30 cellular contexts compared by ENCODE assay signal in genomic region chr3:38085943-38086324, GRCh38. TPM values are rescaled to one million over a fixed set of nuclear protein-coding genes. Genes with fewer than 3 reads are reported as not detected.
DNase-seq lines count a peak whose midpoint lies in the region; ATAC-seq, FAIRE-seq and TF ChIP-seq lines count a peak whose summit lies in the region.
"Had no signal": no experiment of that assay in that cellular context is flagged by ENCODE, and none has a peak within 500 bp of the region (broad histone marks: within the 10 kb centered on the region; RNA-seq: fewer than 3 reads in every experiment).

No MANE protein-coding gene starts in this region.

- no peaks in the 10 kb centered on the region for H3K4me1 ChIP-seq in A549
- H3K4me1 ChIP-seq in PC-3 (ENCODE audit: insufficient read depth, low read length) = no peaks in the 10 kb centered on the region
- no peaks in the 10 kb centered on the region for H3K4me1 ChIP-seq in trophoblast cell (ENCODE audit: control insufficient read depth in 1 of 2, insufficient read depth in 2 of 2, low read length in 2 of 2)
- no peaks in the 10 kb centered on the region for H3K4me1 ChIP-seq in SJCRH30
- H3K4me1 ChIP-seq: Caco-2, HAP-1, neural progenitor cell had no signal

- H2BK5ac ChIP-seq in trophoblast cell (ENCODE audit: low read depth, low read length, poor library complexity) = no peak overlapping the region

- no TSS peak for BruUV-seq in PC-3 (replicated peaks; lab: Mats Ljungman, UMichigan)

- peaks cover 8% of the 10 kb centered on the region for H3F3A ChIP-seq in PC-3 (ENCODE audit: low read length, unreplicated experiment)

- no peak overlapping the region for H3K23ac ChIP-seq in trophoblast cell (ENCODE audit: low read length)

- no peak overlapping the region for H4K91ac ChIP-seq in trophoblast cell (ENCODE audit: low read depth, low read length)

- H4K12ac ChIP-seq in trophoblast cell (ENCODE audit: low read depth, low read length) = no peak overlapping the region

- no peak overlapping the region for H2BK120ac ChIP-seq in trophoblast cell (ENCODE audit: insufficient read depth, low read length, poor library complexity)

- POLR2A ChIA-PET in A549 (lab: Yijun Ruan, JAX) (no interaction called here), PC-3 (lab: Charles Lee; ENCODE audit: unreplicated experiment) (no interaction called here)

- no peak for FAIRE-seq in A549 (lab: Jason Lieb, UNC)
- FAIRE-seq: GM18507, HTR-8/SVneo had no signal

- H3K9me2 ChIP-seq in PC-3 (replicated peaks; ENCODE audit: low read length) = no peaks in the 10 kb centered on the region

- intact Hi-C loops in PC-3 (cut with micrococcal nuclease) = no loop called here

- H3K4ac ChIP-seq in trophoblast cell (ENCODE audit: low read depth, low read length) = no peak overlapping the region

- DNase-seq in A549 (ENCODE audit: low read depth in 1 of 2, low spot score in 1 of 2) = no peak
- no peak for DNase-seq in PC-3
- DNase-seq in iPS-NIHi7 (ENCODE audit: extremely low spot score) = peak; percentile 7
- no peak for DNase-seq in trophoblast cell
- DNase-seq in SJCRH30 = no peak
- no peak for DNase-seq in OCI-M2 (lab: John Stamatoyannopoulos, UW; ENCODE audit: unreplicated experiment)
- DNase-seq: activated CD8-positive, alpha-beta memory T cell treated with anti-CD3 and anti-CD28 coated beads, Interleukin-2, amount 50 U/mL, for 48 hours; anterior cingulate cortex; Caco-2; DND-41; effector memory CD8-positive, alpha-beta T cell; MM.1S; NCI-H1417; NCI-H2029 treated with DMSO at 0.1 percent for 48 hours; NCI-H748 treated with DMSO at 0.1 percent for 48 hours; stimulated activated CD8-positive, alpha-beta memory T cell treated with anti-CD3 and anti-CD28 coated beads, Interleukin-4, amount 100 ng/mL, for 48 hours; substantia nigra; SW 1271; T1000 had no signal

- H3K79me2 ChIP-seq in PC-3 (ENCODE audit: low read length) = no peaks in the 10 kb centered on the region
- H3K79me2 ChIP-seq in trophoblast cell (ENCODE audit: control insufficient read depth, insufficient read depth, low read length, poor library complexity) = no peaks in the 10 kb centered on the region

- no peak overlapping the region for H3K4me2 ChIP-seq in A549
- H3K4me2 ChIP-seq in PC-3 (ENCODE audit: low read length) = no peak overlapping the region
- no peak overlapping the region for H3K4me2 ChIP-seq in trophoblast cell (ENCODE audit: low read length)
- H3K4me2 ChIP-seq: BLaER1, KMS-11, neural progenitor cell had no signal

- H2BK12ac ChIP-seq in trophoblast cell (ENCODE audit: low read length) = no peak overlapping the region

- no peak for TF ChIP-seq EP300 in A549 (IDR thresholded peaks at IDR 0.05)

- no peak overlapping the region for H3K9ac ChIP-seq in PC-3 (ENCODE audit: low read length)
- no peak overlapping the region for H3K9ac ChIP-seq in trophoblast cell (ENCODE audit: low read length)
- H3K9ac ChIP-seq: BLaER1, KMS-11, neural progenitor cell had no signal

- H3K4me3 ChIP-seq in A549 (no peak overlapping the region), PC-3 (ENCODE audit: low read length) (no peak overlapping the region), trophoblast cell (ENCODE audit: low read depth, low read length) (peak overlapping the region; percentile 40), SJCRH30 (no peak overlapping the region)
- H3K4me3 ChIP-seq: BLaER1, coronary artery, HAP-1, heart left ventricle, lung, neural progenitor cell had no signal

- H3K14ac ChIP-seq in trophoblast cell (ENCODE audit: low read length) = no peak overlapping the region

- H2AK5ac ChIP-seq in trophoblast cell (ENCODE audit: low read length) = no peak overlapping the region

- ATAC-seq in A549 (peak; percentile 40 to 51; a peak in 4 of 6 replicates), PC-3 (peak; percentile 25), HG02970 (IDR thresholded peaks at IDR 0.05; ENCODE audit: low FRiP score, unreplicated experiment) (no peak), HG03442 (IDR thresholded peaks at IDR 0.05; ENCODE audit: unreplicated experiment) (no peak)

- H3K27me3 ChIP-seq in PC-3 (ENCODE audit: low read length) (no peaks in the 10 kb centered on the region), trophoblast cell (ENCODE audit: insufficient read depth, low read length) (no peaks in the 10 kb centered on the region), SJCRH30 (no peaks in the 10 kb centered on the region)
- H3K27me3 ChIP-seq: BLaER1, heart left ventricle, neural progenitor cell had no signal

- H3K36me3 ChIP-seq in PC-3 (ENCODE audit: low read depth, low read length) = no peaks in the 10 kb centered on the region
- no peaks in the 10 kb centered on the region for H3K36me3 ChIP-seq in trophoblast cell (ENCODE audit: control insufficient read depth in 1 of 2, insufficient read depth in 2 of 2, low read length in 2 of 2)
- no peaks in the 10 kb centered on the region for H3K36me3 ChIP-seq in SJCRH30
- H3K36me3 ChIP-seq: BLaER1, HAP-1, heart left ventricle, neural progenitor cell had no signal

- WGBS in A549 (ENCODE audit: missing lambda C conversion rate) = 100% methylated on average over 1 of the region's 1 CpG
- no CpG with 5 or more reads among the region's 1 CpG for WGBS in trophoblast cell (ENCODE audit: extremely low coverage, insufficient coverage, insufficient read length)

- no peaks in the 10 kb centered on the region for H3K9me3 ChIP-seq in A549
- H3K9me3 ChIP-seq in PC-3 (ENCODE audit: low read length) = no peaks in the 10 kb centered on the region
- H3K9me3 ChIP-seq in trophoblast cell (ENCODE audit: insufficient read depth, low read depth, low read length) = peaks cover 7% of the 10 kb centered on the region
- H3K9me3 ChIP-seq in SJCRH30 (replicated peaks) = no peaks in the 10 kb centered on the region

- no peak for TF ChIP-seq CTCF in A549 (IDR thresholded peaks at IDR 0.05)
- no peak for TF ChIP-seq CTCF in PC-3 (conservative IDR thresholded peaks at IDR 0.05; ENCODE audit: low read depth, low read length)

- H3K27ac ChIP-seq in A549 (no peak overlapping the region), PC-3 (ENCODE audit: low read length) (no peak overlapping the region), trophoblast cell (ENCODE audit: low read depth, low read length) (no peak overlapping the region), SJCRH30 (no peak overlapping the region)
- H3K27ac ChIP-seq: BLaER1, coronary artery, heart left ventricle, KMS-11, neural progenitor cell had no signal

- H3K79me1 ChIP-seq in trophoblast cell (ENCODE audit: low read length) = no peaks in the 10 kb centered on the region

- no peak overlapping the region for H3K18ac ChIP-seq in trophoblast cell (ENCODE audit: low read length)

- H4K20me1 ChIP-seq in PC-3 (ENCODE audit: low read length) = no peaks in the 10 kb centered on the region
- H4K20me1 ChIP-seq: BLaER1 had no signal

- CTCF ChIA-PET in A549 (lab: Yijun Ruan, JAX) (interaction anchor here (1.1 kb wide), 1 partner anchor 81 kb away, joined by 3 read pairs; no protein-coding TSS in a partner anchor), PC-3 (lab: Charles Lee) (no interaction called here)

- H2AFZ ChIP-seq in PC-3 (ENCODE audit: low read length) (no peak overlapping the region), trophoblast cell (ENCODE audit: insufficient read depth, low read length, poor library complexity) (no peak overlapping the region)
- H2AFZ ChIP-seq: neural progenitor cell had no signal

- no peak for TF ChIP-seq RAD21 in A549 (conservative IDR thresholded peaks at IDR 0.05 in 1 of 2, IDR thresholded peaks at IDR 0.05 in 1 of 2)

- TF ChIP-seq POLR2A in A549 (IDR thresholded peaks at IDR 0.05; ENCODE audit: low read length) = no peak

- no peak overlapping the region for H4K8ac ChIP-seq in trophoblast cell (ENCODE audit: low read depth, low read length)

TF ChIP-seq in A549, 52 proteins besides CTCF, POLR2A, EP300 and RAD21:
- no peak for TF ChIP-seq EHMT2 (IDR thresholded peaks at IDR 0.05; ENCODE audit: low read depth)
TF ChIP-seq in A549: peak in this region for 0.

RNA-seq across cellular contexts. Expression of gene DLEC1, which starts 46.9 kb away (rescaled TPM):
- polyA plus RNA-seq in A549 (2011; rRNA removed) (0.10 and 0.13 TPM in 2 replicates), A549 (2017; fragmentation: RNase III; extraction: RNeasy Plus Mini Kit Qiagen cat#74134 plus additional on column Dnase treatment) (0.03 to 0.07 TPM in 2 of 3 replicates, not detected in the other)
- polyA plus RNA-seq in A549 (2012; cell fraction: cytosol; rRNA removed) = under 0.01 TPM in 1 of 2 replicates, not detected in the other
- 0.01 and 0.02 TPM in 2 replicates for polyA plus RNA-seq in A549 (2012; cell fraction: nucleus; rRNA removed)
- 0.10 and 1.3 TPM in 2 replicates for polyA minus RNA-seq in A549 (2011; rRNA and poly(A)+ RNA removed)
- not detected in 2 replicates for total RNA-seq in PC-3 (2014; rRNA removed)
- polyA plus RNA-seq in trophoblast cell (2013) = 0.03 and 0.45 TPM in 2 replicates
- not detected in 2 replicates for total RNA-seq in SJCRH30 (2014; rRNA removed; shearing (Covaris generic))

RNA-seq across cellular contexts. Expression of gene ACAA1, which starts 51.0 kb away (rescaled TPM):
- polyA plus RNA-seq in A549 (2011; rRNA removed) (34.8 and 36.8 TPM in 2 replicates), A549 (2017; fragmentation: RNase III; extraction: RNeasy Plus Mini Kit Qiagen cat#74134 plus additional on column Dnase treatment) (52.3 to 54.9 TPM (median 53.2 TPM) in 3 replicates)
- 62.4 and 68.2 TPM in 2 replicates for polyA plus RNA-seq in A549 (2012; cell fraction: cytosol; rRNA removed)
- 96.5 and 116 TPM in 2 replicates for polyA plus RNA-seq in A549 (2012; cell fraction: nucleus; rRNA removed)
- polyA minus RNA-seq in A549 (2011; rRNA and poly(A)+ RNA removed) = 43.0 and 44.9 TPM in 2 replicates
- 76.4 and 94.5 TPM in 2 replicates for total RNA-seq in PC-3 (2014; rRNA removed)
- 30.0 and 31.2 TPM in 2 replicates for polyA plus RNA-seq in trophoblast cell (2013)
- 14.9 and 15.0 TPM in 2 replicates for total RNA-seq in SJCRH30 (2014; rRNA removed; shearing (Covaris generic))

RNA-seq across cellular contexts. Expression of gene MYD88, which starts 52.5 kb away (rescaled TPM):
- 16.8 and 34.1 TPM in 2 replicates for polyA plus RNA-seq in A549 (2011; rRNA removed)
- 17.7 and 20.8 TPM in 2 replicates for polyA plus RNA-seq in A549 (2012; cell fraction: cytosol; rRNA removed)
- polyA plus RNA-seq in A549 (2012; cell fraction: nucleus; rRNA removed) = 18.3 and 27.6 TPM in 2 replicates
- 20.8 to 24.7 TPM (median 22.3 TPM) in 3 replicates for polyA plus RNA-seq in A549 (2017; fragmentation: RNase III; extraction: RNeasy Plus Mini Kit Qiagen cat#74134 plus additional on column Dnase treatment)
- polyA minus RNA-seq in A549 (2011; rRNA and poly(A)+ RNA removed) = 31.4 and 49.5 TPM in 2 replicates
- 17.7 and 19.1 TPM in 2 replicates for total RNA-seq in PC-3 (2014; rRNA removed)
- polyA plus RNA-seq in trophoblast cell (2013) = 25.1 TPM in 2 replicates
- total RNA-seq in SJCRH30 (2014; rRNA removed; shearing (Covaris generic)) = 2.5 and 2.7 TPM in 2 replicates

RNA-seq across cellular contexts. Expression of gene PLCD1, which starts 56.5 kb away (rescaled TPM):
- polyA plus RNA-seq in A549 (2011; rRNA removed) = 4.8 and 6.0 TPM in 2 replicates
- 3.5 and 3.8 TPM in 2 replicates for polyA plus RNA-seq in A549 (2012; cell fraction: cytosol; rRNA removed)
- polyA plus RNA-seq in A549 (2012; cell fraction: nucleus; rRNA removed) = 14.1 TPM in 2 replicates
- 3.7 to 5.3 TPM (median 3.9 TPM) in 3 replicates for polyA plus RNA-seq in A549 (2017; fragmentation: RNase III; extraction: RNeasy Plus Mini Kit Qiagen cat#74134 plus additional on column Dnase treatment)
- polyA minus RNA-seq in A549 (2011; rRNA and poly(A)+ RNA removed) = 8.1 and 11.0 TPM in 2 replicates
- 16.9 and 18.5 TPM in 2 replicates for total RNA-seq in PC-3 (2014; rRNA removed)
- 14.7 and 15.7 TPM in 2 replicates for polyA plus RNA-seq in trophoblast cell (2013)
- 0.94 and 1.3 TPM in 2 replicates for total RNA-seq in SJCRH30 (2014; rRNA removed; shearing (Covaris generic))

Comparison
In these comparisons a context has a peak if more than half of its experiments do, and no peak if none do; other contexts are left out.
1. ATAC-seq: peak in A549 (2 of 2) and PC-3 (single experiment); none in HG02970 (single experiment) and HG03442 (single experiment).